8 cellular contexts compared by ENCODE assay signal in genomic region chr1:179742717-179743678, GRCh38. TPM values are rescaled to one million over a fixed set of nuclear protein-coding genes. Genes with fewer than 3 reads are reported as not detected.
DNase-seq lines count a peak whose midpoint lies in the region; ATAC-seq and TF ChIP-seq lines count a peak whose summit lies in the region.

Gene FAM163A, plus strand, starts transcription at chr1:179743291. Its CDS starts 69,807 bp downstream, at chr1:179813098.

- peak within 1 kb of the TSS; percentile 73 for H3K4me3 ChIP-seq in neural cell (ENCODE audit: low read length)

- H3K27me3 ChIP-seq in neural cell (ENCODE audit: insufficient read depth, low read depth, low read length) = peaks cover 73% of the 10 kb centered on the region

- TF ChIP-seq EP300 in neural cell (conservative IDR thresholded peaks at IDR 0.05; ENCODE audit: poor library complexity, severe bottlenecking) = no peak

- H3K9me3 ChIP-seq in neural cell (ENCODE audit: low read length) = peaks cover 8% of the 10 kb centered on the region

- peak within 1 kb of the TSS; percentile 42 for H3K9ac ChIP-seq in neural cell (ENCODE audit: low read length)

- no peaks in the 10 kb centered on the region for H3F3A ChIP-seq in neural cell (ENCODE audit: insufficient read depth, low read length, poor library complexity, severe bottlenecking)

- no peaks in the 10 kb centered on the region for H3K79me2 ChIP-seq in neural cell (replicated peaks; ENCODE audit: insufficient read depth, low read length)

- TF ChIP-seq CTCF in neural cell (IDR thresholded peaks at IDR 0.05; ENCODE audit: poor library complexity, severe bottlenecking) = no peak

- H3K4me2 ChIP-seq in neural cell (ENCODE audit: low read length) = peak within 1 kb of the TSS; percentile 64

- peak; percentile 71 for DNase-seq in COLO668 (lab: John Stamatoyannopoulos, UW; ENCODE audit: unreplicated experiment)
- peak; percentile 32 for DNase-seq in NCI-H1105 treated with DMSO at 0.1 percent for 48 hours (lab: John Stamatoyannopoulos, UW)
- DNase-seq in dermis blood vessel endothelial cell = peak; percentile 6
- DNase-seq in DMS153 treated with DMSO at 0.1 percent for 48 hours (lab: John Stamatoyannopoulos, UW; ENCODE audit: unreplicated experiment) = no peak
- DNase-seq in anterior cingulate cortex (lab: John Stamatoyannopoulos, UW) = no peak
- no peak for DNase-seq in CD1c-positive myeloid dendritic cell (ENCODE audit: extremely low spot score)

- no peaks in the 10 kb centered on the region for H4K20me1 ChIP-seq in neural cell (ENCODE audit: insufficient read depth)

- H3K9me2 ChIP-seq in neural cell (ENCODE audit: insufficient read depth, low read length) = no peaks in the 10 kb centered on the region

- H3K27ac ChIP-seq in neural cell (ENCODE audit: low read length) = no peak within 1 kb of the TSS

- H2AFZ ChIP-seq in neural cell (ENCODE audit: low read depth, low read length) = no peak within 1 kb of the TSS

- no peak for ATAC-seq in GM21447 (IDR thresholded peaks at IDR 0.05; ENCODE audit: unreplicated experiment)

- no peak for TF ChIP-seq RAD21 in neural cell (conservative IDR thresholded peaks at IDR 0.05)

- no peaks in the 10 kb centered on the region for H3K36me3 ChIP-seq in neural cell (ENCODE audit: insufficient read depth, low read length)

TF ChIP-seq in neural cell, 6 proteins besides CTCF, POLR2A, EP300 and RAD21:
- no peak for TF ChIP-seq SMC3 (conservative IDR thresholded peaks at IDR 0.05; ENCODE audit: poor library complexity)
- peak; percentile 35 for TF ChIP-seq MXI1 (conservative IDR thresholded peaks at IDR 0.05; ENCODE audit: poor library complexity, severe bottlenecking)
TF ChIP-seq in neural cell: peak in this region for 1.

RNA-seq across cellular contexts. Expression of gene FAM163A, which starts in this region (rescaled TPM):
- total RNA-seq in dermis blood vessel endothelial cell = under 0.01 and 0.05 TPM in 2 replicates
- 0.14 and 0.21 TPM in 2 replicates for polyA plus RNA-seq in neural cell
- polyA minus RNA-seq in neural cell = 0.49 and 0.58 TPM in 2 replicates

Comparison
In these comparisons a context has a peak if more than half of its experiments do, and no peak if none do; other contexts are left out.
1. Peak in DNase-seq in dermis blood vessel endothelial cell; RNA of the gene not detected or under 1 TPM.
2. DNase-seq: peak in COLO668 (single experiment) and NCI-H1105 treated with DMSO at 0.1 percent for 48 hours (single experiment); none in DMS153 treated with DMSO at 0.1 percent for 48 hours (single experiment), anterior cingulate cortex (0 of 58) and CD1c-positive myeloid dendritic cell (single experiment).